In the genomic region with DNA sequence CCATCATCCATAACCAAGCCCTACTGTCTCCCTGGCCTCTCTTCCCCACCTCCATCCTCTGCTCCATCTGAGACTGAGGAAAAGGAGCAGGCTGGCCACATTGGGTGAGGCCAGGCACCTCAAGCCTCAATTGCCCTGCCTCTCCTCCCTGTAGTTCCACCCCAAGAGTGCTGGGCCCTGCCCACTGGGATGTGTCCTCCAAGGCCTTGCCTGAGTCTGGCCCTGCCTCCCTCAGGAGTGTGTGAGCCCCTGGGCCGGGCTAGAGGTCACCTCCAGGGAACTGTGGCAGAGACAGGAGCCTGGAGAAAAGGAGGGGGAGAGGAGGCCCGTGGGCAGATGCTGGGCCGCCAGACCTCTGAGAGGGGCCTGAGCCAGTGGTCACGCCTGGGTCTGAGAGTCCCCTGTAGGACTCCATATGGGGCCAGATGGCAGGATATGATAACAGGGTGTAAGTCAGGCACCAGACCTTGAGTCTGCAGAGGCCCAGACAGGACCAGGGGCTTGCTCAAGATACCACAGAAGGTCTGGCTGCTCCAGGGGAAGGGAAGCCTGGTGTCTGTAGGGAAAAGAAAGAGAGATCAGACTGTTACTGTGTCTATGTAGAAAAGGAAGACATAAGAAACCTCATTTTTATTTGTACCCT, we compare ENCODE assay signal across 5 cellular contexts.
DNase-seq lines count a peak whose midpoint lies in the region; ATAC-seq, FAIRE-seq and TF ChIP-seq lines count a peak whose summit lies in the region.
"Not testable (repeated sequence)": the region's sequence is repeated elsewhere in the genome, so short reads cannot be mapped to it uniquely, and the experiment has no call there.

No MANE protein-coding gene starts in this region.

- TF ChIP-seq POLR2A in A549 (IDR thresholded peaks at IDR 0.05; ENCODE audit: low read length) = not testable (repeated sequence)

- not testable (repeated sequence) for H3K36me3 Mint-ChIP-seq in WTC11; central memory CD8-positive, alpha-beta T cell (ENCODE audit: insufficient read depth); stimulated activated effector memory CD8-positive, alpha-beta T cell treated with anti-CD3 and anti-CD28 coated beads, Interleukin-12 subunit alpha, Interleukin-12 subunit beta, amount 100 ng/mL, for 72 hours

- H3K4me3 ChIP-seq in A549 = not testable (repeated sequence)

- not testable (repeated sequence) for H3K27me3 Mint-ChIP-seq in WTC11 (ENCODE audit: low read depth); central memory CD8-positive, alpha-beta T cell; stimulated activated naive CD8-positive, alpha-beta T cell treated with anti-CD3 and anti-CD28 coated beads, Interleukin-15, amount 100 ng/mL, for 72 hours

- not testable (repeated sequence) for H3K4me1 Mint-ChIP-seq in WTC11; central memory CD8-positive, alpha-beta T cell; stimulated activated effector memory CD8-positive, alpha-beta T cell treated with anti-CD3 and anti-CD28 coated beads, Interleukin-12 subunit alpha, Interleukin-12 subunit beta, amount 100 ng/mL, for 72 hours; stimulated activated naive CD8-positive, alpha-beta T cell treated with anti-CD3 and anti-CD28 coated beads, Interleukin-15, amount 100 ng/mL, for 72 hours

- DNase-seq in A549 (ENCODE audit: low read depth in 1 of 2, low spot score in 1 of 2); WTC11 (ENCODE audit: low spot score); central memory CD8-positive, alpha-beta T cell (ENCODE audit: low spot score in 2 of 2); stimulated activated naive CD8-positive, alpha-beta T cell treated with anti-CD3 and anti-CD28 coated beads, Interleukin-15, amount 100 ng/mL, for 72 hours: not testable (repeated sequence)
- DNase-seq in stimulated activated effector memory CD8-positive, alpha-beta T cell treated with anti-CD3 and anti-CD28 coated beads, Interleukin-12 subunit alpha, Interleukin-12 subunit beta, amount 100 ng/mL, for 72 hours (ENCODE audit: low spot score in 2 of 2) = peak in 1 of 2 donors; percentile 18

- no CpG with 5 or more reads among the region's 4 CpGs for WGBS in A549 (ENCODE audit: missing lambda C conversion rate)

- POLR2A ChIA-PET in A549 (lab: Yijun Ruan, JAX); WTC11 (lab: Charles Lee): not testable (repeated sequence)

- H3K9me3 ChIP-seq in A549 = not testable (repeated sequence)

- H3K27ac ChIP-seq in A549 = not testable (repeated sequence)

- CTCF ChIA-PET in A549 (lab: Yijun Ruan, JAX); WTC11 (lab: Charles Lee): not testable (repeated sequence)

- H3K4me2 ChIP-seq in A549 = not testable (repeated sequence)

- not testable (repeated sequence) for H3K9me3 Mint-ChIP-seq in WTC11; central memory CD8-positive, alpha-beta T cell; stimulated activated effector memory CD8-positive, alpha-beta T cell treated with anti-CD3 and anti-CD28 coated beads, Interleukin-12 subunit alpha, Interleukin-12 subunit beta, amount 100 ng/mL, for 72 hours; stimulated activated naive CD8-positive, alpha-beta T cell treated with anti-CD3 and anti-CD28 coated beads, Interleukin-15, amount 100 ng/mL, for 72 hours

- H3K4me1 ChIP-seq in A549 = not testable (repeated sequence)

- H3K27ac Mint-ChIP-seq in WTC11; central memory CD8-positive, alpha-beta T cell (ENCODE audit: low read depth); stimulated activated effector memory CD8-positive, alpha-beta T cell treated with anti-CD3 and anti-CD28 coated beads, Interleukin-12 subunit alpha, Interleukin-12 subunit beta, amount 100 ng/mL, for 72 hours; stimulated activated naive CD8-positive, alpha-beta T cell treated with anti-CD3 and anti-CD28 coated beads, Interleukin-15, amount 100 ng/mL, for 72 hours: not testable (repeated sequence)

- not testable (repeated sequence) for TF ChIP-seq EP300 in A549 (IDR thresholded peaks at IDR 0.05)

- TF ChIP-seq RAD21 in A549 (conservative IDR thresholded peaks at IDR 0.05 in 1 of 2, IDR thresholded peaks at IDR 0.05 in 1 of 2) = not testable (repeated sequence)

- not testable (repeated sequence) for H3K4me3 Mint-ChIP-seq in WTC11; central memory CD8-positive, alpha-beta T cell; stimulated activated effector memory CD8-positive, alpha-beta T cell treated with anti-CD3 and anti-CD28 coated beads, Interleukin-12 subunit alpha, Interleukin-12 subunit beta, amount 100 ng/mL, for 72 hours; stimulated activated naive CD8-positive, alpha-beta T cell treated with anti-CD3 and anti-CD28 coated beads, Interleukin-15, amount 100 ng/mL, for 72 hours

- ATAC-seq in A549 (peak; percentile 42 to 50; a peak in 4 of 6 replicates), WTC11 (0 out of 2 replicates have a peak, but pooled peaks have one; percentile 46)
- peak; percentile 10 for ATAC-seq in central memory CD8-positive, alpha-beta T cell (replicated peaks; ENCODE audit: extremely low read depth, poor library complexity, severe bottlenecking)
- peak; percentile 24 for ATAC-seq in stimulated activated effector memory CD8-positive, alpha-beta T cell treated with anti-CD3 and anti-CD28 coated beads, Interleukin-12 subunit alpha, Interleukin-12 subunit beta, amount 100 ng/mL, for 72 hours
- ATAC-seq in stimulated activated naive CD8-positive, alpha-beta T cell treated with anti-CD3 and anti-CD28 coated beads, Interleukin-15, amount 100 ng/mL, for 72 hours = peak; percentile 65

- not testable (repeated sequence) for FAIRE-seq in A549 (lab: Jason Lieb, UNC)

- not testable (repeated sequence) for TF ChIP-seq CTCF in A549 (IDR thresholded peaks at IDR 0.05); WTC11 (IDR thresholded peaks at IDR 0.05)

Comparison
In these comparisons a context has a peak if more than half of its experiments do, and no peak if none do; other contexts are left out.
1. ATAC-seq: peak in every context shown above with its lines; median percentile 65 in stimulated activated naive CD8-positive, alpha-beta T cell treated with anti-CD3 and anti-CD28 coated beads, Interleukin-15, amount 100 ng/mL, for 72 hours; 46 in A549; 46 in WTC11; 24 in stimulated activated effector memory CD8-positive, alpha-beta T cell treated with anti-CD3 and anti-CD28 coated beads, Interleukin-12 subunit alpha, Interleukin-12 subunit beta, amount 100 ng/mL, for 72 hours; 10 in central memory CD8-positive, alpha-beta T cell.